8 cellular contexts compared by ENCODE assay signal in the genomic region with DNA sequence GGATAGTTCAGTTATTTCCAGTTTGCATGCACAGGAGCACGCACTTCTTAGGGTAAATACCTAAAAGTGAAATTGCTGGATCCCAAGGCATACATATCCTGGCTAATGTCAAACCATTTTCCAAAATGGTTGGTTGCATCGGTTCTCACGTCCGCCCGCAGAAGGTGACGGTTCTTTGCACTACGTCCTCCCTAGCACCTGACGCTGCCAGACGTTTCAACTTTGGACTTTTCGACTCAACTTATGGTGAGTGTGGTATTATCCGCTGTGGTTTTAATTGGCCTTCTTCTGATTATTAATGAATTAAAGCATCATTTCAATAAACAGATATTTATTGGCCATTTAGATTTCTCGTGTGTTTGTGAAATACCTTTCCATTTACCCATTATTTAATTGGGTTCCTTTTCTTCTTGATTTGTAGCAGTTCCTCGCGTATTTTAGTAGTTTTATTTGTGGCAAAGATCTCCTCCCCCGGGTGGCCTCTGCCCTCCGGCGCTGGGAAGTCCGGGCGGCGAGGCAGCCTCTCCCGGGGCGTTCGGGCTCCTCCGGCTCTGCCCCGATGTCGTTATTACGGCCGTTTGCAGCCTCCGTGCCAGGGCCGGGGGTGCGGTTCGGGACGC. TPM values are rescaled to one million over a fixed set of nuclear protein-coding genes. Genes with fewer than 3 reads are reported as not detected.
A peak's percentile ranks its signal among the peaks of the same experiment; 100 is the strongest.
DNase-seq lines count a peak whose midpoint lies in the region; ATAC-seq and TF ChIP-seq lines count a peak whose summit lies in the region.

Gene JHY (plus strand): TSS at position 571 of the 620 bp plus-strand sequence. CDS start 3,091 bp downstream, outside the sequence.

- peak within 1 kb of the TSS; percentile 77 for H3K4me3 ChIP-seq in BLaER1
- no peak within 1 kb of the TSS for H3K4me3 ChIP-seq in KMS-11 (IDR thresholded peaks at IDR 0.05; ENCODE audit: insufficient read depth, low read depth, low read length)

- H3K9ac ChIP-seq in BLaER1 (peak within 1 kb of the TSS; percentile 71), KMS-11 (peak within 1 kb of the TSS; percentile 80)

- H3K4me3 Mint-ChIP-seq in dendritic cell treated with granulocyte-macrophage colony-stimulating factor and Interleukin-4, amounts not matched to agents 40 ng/mL and 50 ng/mL, for 4 days: peak within 1 kb of the TSS; percentile 81
- H3K4me3 Mint-ChIP-seq in natural killer cell: peak within 1 kb of the TSS; percentile 90

- H3K9me3 ChIP-seq in BLaER1: no peaks in the 10 kb centered on the region

- no peaks in the 10 kb centered on the region for H3K36me3 Mint-ChIP-seq in dendritic cell treated with granulocyte-macrophage colony-stimulating factor and Interleukin-4, amounts not matched to agents 40 ng/mL and 50 ng/mL, for 4 days (ENCODE audit: low read depth)
- no peaks in the 10 kb centered on the region for H3K36me3 Mint-ChIP-seq in natural killer cell

- peaks cover 34% of the 10 kb centered on the region for H3K27me3 ChIP-seq in BLaER1
- no peaks in the 10 kb centered on the region for H3K27me3 ChIP-seq in KMS-11 (ENCODE audit: insufficient read depth, low read depth)

- H4K20me1 ChIP-seq in BLaER1 (no peaks in the 10 kb centered on the region), KMS-11 (ENCODE audit: insufficient read depth) (no peaks in the 10 kb centered on the region)

- peak within 1 kb of the TSS; percentile 88 for H3K27ac Mint-ChIP-seq in dendritic cell treated with granulocyte-macrophage colony-stimulating factor and Interleukin-4, amounts not matched to agents 40 ng/mL and 50 ng/mL, for 4 days
- peak within 1 kb of the TSS; percentile 63 to 82 for H3K27ac Mint-ChIP-seq in natural killer cell

- TF ChIP-seq CTCF in KMS-11 (conservative IDR thresholded peaks at IDR 0.05; ENCODE audit: low read depth, low read length): no peak
- TF ChIP-seq CTCF in natural killer cell (IDR thresholded peaks at IDR 0.05): no peak

- peaks cover 11% of the 10 kb centered on the region for H3K4me1 ChIP-seq in BLaER1
- H3K4me1 ChIP-seq in KMS-11 (ENCODE audit: low read depth, poor library complexity, severe bottlenecking): peaks cover 8% of the 10 kb centered on the region

- H3K4me2 ChIP-seq in BLaER1 (peak within 1 kb of the TSS; percentile 98), KMS-11 (peak within 1 kb of the TSS; percentile 71)

- intact Hi-C loops in dendritic cell treated with granulocyte-macrophage colony-stimulating factor and Interleukin-4, amounts not matched to agents 40 ng/mL and 50 ng/mL, for 4 days (cut with micrococcal nuclease): no loop called here
- intact Hi-C loops in natural killer cell (cut with micrococcal nuclease): no loop called here

- H3K79me2 ChIP-seq in KMS-11 (ENCODE audit: insufficient read depth, low read depth): no peaks in the 10 kb centered on the region

- peak within 1 kb of the TSS; percentile 92 for H2AFZ ChIP-seq in KMS-11 (ENCODE audit: low read depth)

- H3K9me3 Mint-ChIP-seq in dendritic cell treated with granulocyte-macrophage colony-stimulating factor and Interleukin-4, amounts not matched to agents 40 ng/mL and 50 ng/mL, for 4 days: no peaks in the 10 kb centered on the region
- no peaks in the 10 kb centered on the region for H3K9me3 Mint-ChIP-seq in natural killer cell

- DNase-seq in natural killer cell: no peak
- DNase-seq in NCI-H2171 (lab: John Stamatoyannopoulos, UW): no peak
- DNase-seq in SW 1271 (lab: John Stamatoyannopoulos, UW): no peak
- DNase-seq in activated CD4-positive, CD25-positive, alpha-beta regulatory T cell treated with anti-CD3 and anti-CD28 coated beads, Interleukin-2, amount 50 U/mL, for 72 hours: no peak

- H3K27me3 Mint-ChIP-seq in dendritic cell treated with granulocyte-macrophage colony-stimulating factor and Interleukin-4, amounts not matched to agents 40 ng/mL and 50 ng/mL, for 4 days: peaks cover 26% of the 10 kb centered on the region
- peaks cover 17 to 21% of the 10 kb centered on the region in 2 donors for H3K27me3 Mint-ChIP-seq in natural killer cell (ENCODE audit: low read depth in 2 of 2)

- ATAC-seq in natural killer cell (no peak), GM18868 (IDR thresholded peaks at IDR 0.05; ENCODE audit: unreplicated experiment) (no peak)

- H3K36me3 ChIP-seq in BLaER1 (no peaks in the 10 kb centered on the region), KMS-11 (ENCODE audit: insufficient read depth) (no peaks in the 10 kb centered on the region)

- peaks cover 21% of the 10 kb centered on the region for H3K4me1 Mint-ChIP-seq in dendritic cell treated with granulocyte-macrophage colony-stimulating factor and Interleukin-4, amounts not matched to agents 40 ng/mL and 50 ng/mL, for 4 days (ENCODE audit: low read depth)
- H3K4me1 Mint-ChIP-seq in natural killer cell: peaks cover 20 to 22% of the 10 kb centered on the region in 2 donors

- H3K27ac ChIP-seq in BLaER1 (peak within 1 kb of the TSS; percentile 36; the same call in 1 of the 2 replicates), KMS-11 (peak within 1 kb of the TSS; percentile 79)

RNA-seq across cellular contexts. Expression of gene JHY, which starts in this region (rescaled TPM):
- 1 to 10 TPM in 2 of 3 donors, under 1 TPM in 1; 0.88 to 1.5 (median 1.2) TPM for total RNA-seq in natural killer cell
